14 cellular contexts compared by ENCODE assay signal in the genomic region with DNA sequence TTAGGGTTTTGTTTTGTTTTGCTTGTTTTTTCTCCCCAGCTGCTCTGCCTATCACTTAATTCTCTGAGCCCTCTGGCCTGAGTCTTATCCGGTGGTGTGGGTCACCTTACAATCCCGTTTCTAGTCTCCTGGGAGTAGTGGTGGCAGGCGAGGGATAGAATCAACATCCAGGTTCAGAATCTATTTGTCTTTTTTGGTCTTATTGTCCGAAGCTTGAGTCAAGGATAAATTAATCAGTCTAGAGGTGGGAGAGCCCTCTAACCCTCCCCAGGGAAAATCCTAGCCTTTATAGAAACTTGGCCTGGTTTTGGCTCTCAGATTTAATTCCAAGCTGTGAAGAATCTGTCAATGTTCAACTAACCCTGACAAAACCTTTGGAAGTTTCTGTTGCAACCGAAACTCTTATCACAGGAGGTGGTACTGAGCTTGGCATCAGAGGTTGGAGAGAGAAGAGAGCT.
A peak's percentile ranks its signal among the peaks of the same experiment; 100 is the strongest.
DNase-seq lines count a peak whose midpoint lies in the region; ATAC-seq and TF ChIP-seq lines count a peak whose summit lies in the region.
"Had no signal": no experiment of that assay in that cellular context is flagged by ENCODE, and none has a peak within 500 bp of the region (broad histone marks: within the 10 kb centered on the region; RNA-seq: fewer than 3 reads in every experiment).

No MANE protein-coding gene starts in this region.

- in situ Hi-C loops in gastrocnemius medialis (cut with MboI; ENCODE audit: low sequenced_read_pairs in 4 of 4), result no loop called here

- H3K9me3 ChIP-seq in liver (ENCODE audit: control insufficient read depth in 4 of 4, low read length in 3 of 4) (no peaks in the 10 kb centered on the region), gastrocnemius medialis (no peaks in the 10 kb centered on the region), right atrium auricular region (no peaks in the 10 kb centered on the region)
- H3K9me3 ChIP-seq: heart right ventricle had no signal

- H3K27me3 ChIP-seq in liver (ENCODE audit: control insufficient read depth in 4 of 4, insufficient read depth in 4 of 4, low read length in 3 of 4) (no peaks in the 10 kb centered on the region), gastrocnemius medialis (no peaks in the 10 kb centered on the region), right atrium auricular region (no peaks in the 10 kb centered on the region)
- H3K27me3 ChIP-seq: heart right ventricle had no signal

- intact Hi-C loops in gastrocnemius medialis (cut with DNase I; ENCODE audit: low total_unique reads), result no loop called here
- intact Hi-C loops in lower leg skin (cut with DNase I; ENCODE audit: low total_unique reads), result no loop called here

- H3K27ac ChIP-seq in liver (ENCODE audit: low read depth in 1 of 2, low read length in 2 of 2) (peak overlapping the region; percentile 85 to 97), gastrocnemius medialis (peak overlapping the region; percentile 8 to 42 (median 28)), right atrium auricular region (no peak overlapping the region)
- H3K27ac ChIP-seq: heart right ventricle had no signal

- peak in 1 of 2 donors; percentile 29 for ATAC-seq in gastrocnemius medialis
- ATAC-seq in HG03460 (IDR thresholded peaks at IDR 0.05; ENCODE audit: unreplicated experiment), result no peak
- ATAC-seq in GM18511 (IDR thresholded peaks at IDR 0.05; ENCODE audit: unreplicated experiment), result no peak
- ATAC-seq: activated T-cell treated with anti-CD3 and anti-CD28 coated beads, Interleukin-2, amount 50 U/mL, for 72 hours had no signal

- no peak overlapping the region for H3K4me3 ChIP-seq in liver (ENCODE audit: low read depth in 1 of 3, low read length in 3 of 3)
- no peak overlapping the region for H3K4me3 ChIP-seq in gastrocnemius medialis
- H3K4me3 ChIP-seq in right atrium auricular region, result no peak overlapping the region
- H3K4me3 ChIP-seq in lower leg skin (ENCODE audit: low read depth, poor library complexity, severe bottlenecking), result no peak overlapping the region
- H3K4me3 ChIP-seq: heart right ventricle had no signal

- peaks cover 10 to 45% (median 18%) of the 10 kb centered on the region in 4 donors for H3K4me1 ChIP-seq in liver (ENCODE audit: control insufficient read depth in 4 of 4, insufficient read depth in 4 of 4, low read length in 3 of 4)
- peaks cover 32 to 59% of the 10 kb centered on the region in 2 donors for H3K4me1 ChIP-seq in gastrocnemius medialis
- no peaks in the 10 kb centered on the region for H3K4me1 ChIP-seq in right atrium auricular region

- H3K9ac ChIP-seq in liver (ENCODE audit: low read depth in 1 of 2, low read length in 2 of 2), result peak overlapping the region; percentile 2 to 72

- WGBS in liver, result 32% methylated on average over 5 of the region's 5 CpGs
- WGBS in lower leg skin, 2 donors, result 81 to 85% methylated on average over 5 of the region's 5 CpGs

- TF ChIP-seq POLR2A in gastrocnemius medialis (IDR thresholded peaks at IDR 0.05) (no peak), lower leg skin (IDR thresholded peaks at IDR 0.05) (no peak)

- TF ChIP-seq CTCF in liver (IDR thresholded peaks at IDR 0.05; ENCODE audit: low read depth, low read length, missing input control) (no peak), gastrocnemius medialis (IDR thresholded peaks at IDR 0.05 in 4 of 5, conservative IDR thresholded peaks at IDR 0.05 in 1 of 5) (no peak), right atrium auricular region (IDR thresholded peaks at IDR 0.05) (no peak), lower leg skin (IDR thresholded peaks at IDR 0.05) (no peak)

- DNase-seq in HuH-7.5 (ENCODE audit: low spot score), result peak; percentile 33
- peak; percentile 18 for DNase-seq in SW480 (ENCODE audit: low spot score)
- DNase-seq in gastrocnemius medialis, result no peak
- no peak for DNase-seq in right atrium auricular region (ENCODE audit: low spot score)
- DNase-seq in lower leg skin (ENCODE audit: low spot score in 2 of 2), result no peak
- DNase-seq: activated CD4-positive, alpha-beta memory T cell treated with anti-CD3 and anti-CD28 coated beads for 36 hours; activated naive CD8-positive, alpha-beta T cell treated with anti-CD3 and anti-CD28 coated beads, Interleukin-2, amount 10 ng/mL, durations not matched to agents 7 days and 5 days; activated T-cell treated with anti-CD3 and anti-CD28 coated beads, Interleukin-2, amount 50 U/mL, for 72 hours; effector CD4-positive, alpha-beta T cell; heart right ventricle; NCI-H748 treated with DMSO at 0.1 percent for 48 hours had no signal

- peak; percentile 61 to 69 for TF ChIP-seq RAD21 in liver (IDR thresholded peaks at IDR 0.05)

- H3K36me3 ChIP-seq in liver (ENCODE audit: control insufficient read depth in 4 of 4, insufficient read depth in 3 of 4, low read depth in 1 of 4, low read length in 3 of 4), result no peaks in the 10 kb centered on the region
- H3K36me3 ChIP-seq in gastrocnemius medialis, result no peaks in the 10 kb centered on the region
- no peaks in the 10 kb centered on the region for H3K36me3 ChIP-seq in right atrium auricular region
- H3K36me3 ChIP-seq: heart right ventricle had no signal

TF ChIP-seq in liver, 16 proteins besides CTCF, POLR2A, EP300 and RAD21:
- TF ChIP-seq YY1 (IDR thresholded peaks at IDR 0.05) (peak; percentile 54), JUND (IDR thresholded peaks at IDR 0.05) (peak in 1 of 2 donors; percentile 74), SP1 (IDR thresholded peaks at IDR 0.05) (peak; percentile 62), FOXA1 (IDR thresholded peaks at IDR 0.05) (no peak), HNF4G (IDR thresholded peaks at IDR 0.05) (no peak), HNF4A (conservative IDR thresholded peaks at IDR 0.05) (peak; percentile 68 to 70), EGR1 (IDR thresholded peaks at IDR 0.05; ENCODE audit: low read depth in 2 of 2) (peak; percentile 14 to 22), NR2F2 (IDR thresholded peaks at IDR 0.05) (peak; percentile 21), TAF1 (conservative IDR thresholded peaks at IDR 0.05) (no peak), RXRA (IDR thresholded peaks at IDR 0.05) (peak; percentile 63 to 74), GABPA (IDR thresholded peaks at IDR 0.05 in 1 of 2, conservative IDR thresholded peaks at IDR 0.05 in 1 of 2) (no peak), FOXA2 (IDR thresholded peaks at IDR 0.05) (no peak)
- TF ChIP-seq, protein P1, sequence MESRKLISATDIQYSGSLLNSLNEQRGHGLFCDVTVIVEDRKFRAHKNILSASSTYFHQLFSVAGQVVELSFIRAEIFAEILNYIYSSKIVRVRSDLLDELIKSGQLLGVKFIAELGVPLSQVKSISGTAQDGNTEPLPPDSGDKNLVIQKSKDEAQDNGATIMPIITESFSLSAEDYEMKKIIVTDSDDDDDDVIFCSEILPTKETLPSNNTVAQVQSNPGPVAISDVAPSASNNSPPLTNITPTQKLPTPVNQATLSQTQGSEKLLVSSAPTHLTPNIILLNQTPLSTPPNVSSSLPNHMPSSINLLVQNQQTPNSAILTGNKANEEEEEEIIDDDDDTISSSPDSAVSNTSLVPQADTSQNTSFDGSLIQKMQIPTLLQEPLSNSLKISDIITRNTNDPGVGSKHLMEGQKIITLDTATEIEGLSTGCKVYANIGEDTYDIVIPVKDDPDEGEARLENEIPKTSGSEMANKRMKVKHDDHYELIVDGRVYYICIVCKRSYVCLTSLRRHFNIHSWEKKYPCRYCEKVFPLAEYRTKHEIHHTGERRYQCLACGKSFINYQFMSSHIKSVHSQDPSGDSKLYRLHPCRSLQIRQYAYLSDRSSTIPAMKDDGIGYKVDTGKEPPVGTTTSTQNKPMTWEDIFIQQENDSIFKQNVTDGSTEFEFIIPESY (IDR thresholded peaks at IDR 0.05), result peak; percentile 41
- TF ChIP-seq, protein P2, sequence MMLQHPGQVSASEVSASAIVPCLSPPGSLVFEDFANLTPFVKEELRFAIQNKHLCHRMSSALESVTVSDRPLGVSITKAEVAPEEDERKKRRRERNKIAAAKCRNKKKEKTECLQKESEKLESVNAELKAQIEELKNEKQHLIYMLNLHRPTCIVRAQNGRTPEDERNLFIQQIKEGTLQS (IDR thresholded peaks at IDR 0.05), result peak; percentile 19
- TF ChIP-seq, protein P3, sequence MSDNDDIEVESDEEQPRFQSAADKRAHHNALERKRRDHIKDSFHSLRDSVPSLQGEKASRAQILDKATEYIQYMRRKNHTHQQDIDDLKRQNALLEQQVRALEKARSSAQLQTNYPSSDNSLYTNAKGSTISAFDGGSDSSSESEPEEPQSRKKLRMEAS (IDR thresholded peaks at IDR 0.05), result peak; percentile 37
- TF ChIP-seq, protein P4, sequence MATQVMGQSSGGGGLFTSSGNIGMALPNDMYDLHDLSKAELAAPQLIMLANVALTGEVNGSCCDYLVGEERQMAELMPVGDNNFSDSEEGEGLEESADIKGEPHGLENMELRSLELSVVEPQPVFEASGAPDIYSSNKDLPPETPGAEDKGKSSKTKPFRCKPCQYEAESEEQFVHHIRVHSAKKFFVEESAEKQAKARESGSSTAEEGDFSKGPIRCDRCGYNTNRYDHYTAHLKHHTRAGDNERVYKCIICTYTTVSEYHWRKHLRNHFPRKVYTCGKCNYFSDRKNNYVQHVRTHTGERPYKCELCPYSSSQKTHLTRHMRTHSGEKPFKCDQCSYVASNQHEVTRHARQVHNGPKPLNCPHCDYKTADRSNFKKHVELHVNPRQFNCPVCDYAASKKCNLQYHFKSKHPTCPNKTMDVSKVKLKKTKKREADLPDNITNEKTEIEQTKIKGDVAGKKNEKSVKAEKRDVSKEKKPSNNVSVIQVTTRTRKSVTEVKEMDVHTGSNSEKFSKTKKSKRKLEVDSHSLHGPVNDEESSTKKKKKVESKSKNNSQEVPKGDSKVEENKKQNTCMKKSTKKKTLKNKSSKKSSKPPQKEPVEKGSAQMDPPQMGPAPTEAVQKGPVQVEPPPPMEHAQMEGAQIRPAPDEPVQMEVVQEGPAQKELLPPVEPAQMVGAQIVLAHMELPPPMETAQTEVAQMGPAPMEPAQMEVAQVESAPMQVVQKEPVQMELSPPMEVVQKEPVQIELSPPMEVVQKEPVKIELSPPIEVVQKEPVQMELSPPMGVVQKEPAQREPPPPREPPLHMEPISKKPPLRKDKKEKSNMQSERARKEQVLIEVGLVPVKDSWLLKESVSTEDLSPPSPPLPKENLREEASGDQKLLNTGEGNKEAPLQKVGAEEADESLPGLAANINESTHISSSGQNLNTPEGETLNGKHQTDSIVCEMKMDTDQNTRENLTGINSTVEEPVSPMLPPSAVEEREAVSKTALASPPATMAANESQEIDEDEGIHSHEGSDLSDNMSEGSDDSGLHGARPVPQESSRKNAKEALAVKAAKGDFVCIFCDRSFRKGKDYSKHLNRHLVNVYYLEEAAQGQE (IDR thresholded peaks at IDR 0.05), result no peak

Comparison
In these comparisons a context has a peak if more than half of its experiments do, and no peak if none do; other contexts are left out.
1. DNase-seq: peak in HuH-7.5 (single experiment) and SW480 (single experiment); none in gastrocnemius medialis (0 of 2), right atrium auricular region (single experiment) and lower leg skin (0 of 2).
2. H3K27ac ChIP-seq: peak in liver (2 of 2) and gastrocnemius medialis (4 of 4); none in right atrium auricular region (0 of 2).